Comparison of ENCODE assay signal across 7 cellular contexts in genomic region chr2:151437630-151438029, GRCh38. TPM values are rescaled to one million over a fixed set of nuclear protein-coding genes. Genes with fewer than 3 reads are reported as not detected.
DNase-seq lines count a peak whose midpoint lies in the region; ATAC-seq and TF ChIP-seq lines count a peak whose summit lies in the region.

No MANE protein-coding gene starts in this region.

- H3K79me2 ChIP-seq in DND-41 (ENCODE audit: insufficient read depth, low read length) = peaks cover 23% of the 10 kb centered on the region

- TF ChIP-seq CTCF in DND-41 (IDR thresholded peaks at IDR 0.05; ENCODE audit: borderline replicate concordance, extremely low read depth, low read length, poor library complexity, severe bottlenecking) (peak; percentile 61), adrenal gland (IDR thresholded peaks at IDR 0.05) (peak; percentile 32 to 80 (median 57))

- H3K36me3 ChIP-seq in DND-41 (ENCODE audit: insufficient read depth, low read length) (peaks cover 92% of the 10 kb centered on the region), adrenal gland (replicated peaks in 1 of 2) (peaks cover 0 to 75% of the 10 kb centered on the region in 2 donors)

- TF ChIP-seq POLR2A in adrenal gland (IDR thresholded peaks at IDR 0.05) = no peak

- ATAC-seq in DND-41 (ENCODE audit: insufficient read depth, low read depth) (peak; percentile 58), HG03175 (IDR thresholded peaks at IDR 0.05; ENCODE audit: unreplicated experiment) (peak; percentile 53), left lobe of liver (peak; percentile 44), HG02610 (IDR thresholded peaks at IDR 0.05; ENCODE audit: unreplicated experiment) (no peak)

- no peaks in the 10 kb centered on the region; the same call in 1 of the 2 replicates for H4K20me1 ChIP-seq in DND-41 (ENCODE audit: insufficient read depth, low read length)

- H3K27me3 ChIP-seq in DND-41 (ENCODE audit: insufficient read depth, low read length, poor library complexity) (no peaks in the 10 kb centered on the region), adrenal gland (no peaks in the 10 kb centered on the region)

- H3K4me3 ChIP-seq in DND-41 (ENCODE audit: low read depth in 1 of 2, low read length in 2 of 2) (no peak overlapping the region), adrenal gland (no peak overlapping the region)

- no peak overlapping the region for H3K9ac ChIP-seq in DND-41 (ENCODE audit: low read depth, low read length)

- WGBS in adrenal gland, 4 donors = 45 to 64% (median 54%) methylated on average over 3 of the region's 3 CpGs

- intact Hi-C loops in adrenal gland (cut with DNase I) = loop anchor here in 1 of 2 donors (10.0 kb wide), 1 partner anchor 163 kb away; no protein-coding TSS in a partner anchor

- DNase-seq in DND-41 (no peak), adrenal gland (peak in 1 of 7 donors; percentile 16), left lobe of liver (ENCODE audit: low spot score) (no peak), KG1 (lab: John Stamatoyannopoulos, UW) (no peak), substantia nigra (lab: John Stamatoyannopoulos, UW) (no peak)

- H3K4me2 ChIP-seq in DND-41 (ENCODE audit: insufficient read depth, low read length) = no peak overlapping the region

- H3K9me3 ChIP-seq in DND-41 (ENCODE audit: insufficient read depth, low read length, severe bottlenecking) = no peaks in the 10 kb centered on the region
- H3K9me3 ChIP-seq in adrenal gland (replicated peaks in 1 of 3) = no peaks in the 10 kb centered on the region

- H3K27ac ChIP-seq in DND-41 (ENCODE audit: low read length) (no peak overlapping the region), adrenal gland (no peak overlapping the region), substantia nigra (ENCODE audit: low read depth, low read length, poor library complexity, severe bottlenecking) (no peak overlapping the region)

- no peak overlapping the region for H2AFZ ChIP-seq in DND-41 (ENCODE audit: low read depth, low read length)

- H3K4me1 ChIP-seq in DND-41 (ENCODE audit: insufficient read depth, low read length) (no peaks in the 10 kb centered on the region), adrenal gland (replicated peaks in 1 of 2) (no peaks in the 10 kb centered on the region)

RNA-seq across cellular contexts. Expression of gene RIF1, which starts 27.9 kb away (rescaled TPM):
- 10 to 100 TPM; 11.0 to 35.4 (median 28.2) TPM for total RNA-seq in adrenal gland
- 10 to 100 TPM in 1 of 3 donors, 1 to 10 TPM in 2; 4.0 to 12.3 (median 5.5) TPM for polyA plus RNA-seq in adrenal gland
- 12.1 TPM for total RNA-seq in left lobe of liver
